ENCODE assay signal across 7 cellular contexts in genomic region chr1:147030254-147030653, GRCh38.
A peak's percentile ranks its signal among the peaks of the same experiment; 100 is the strongest.
DNase-seq lines count a peak whose midpoint lies in the region; ATAC-seq and TF ChIP-seq lines count a peak whose summit lies in the region.
"Not testable (repeated sequence)": the region's sequence is repeated elsewhere in the genome, so short reads cannot be mapped to it uniquely, and the experiment has no call there.

No MANE protein-coding gene starts in this region.

- H3K4ac ChIP-seq in mesenchymal stem cell (ENCODE audit: low read depth in 1 of 2, low read length in 2 of 2) = not testable (repeated sequence)

- H4K8ac ChIP-seq in mesenchymal stem cell (ENCODE audit: low read length) = not testable (repeated sequence)

- not testable (repeated sequence) for H3K18ac ChIP-seq in mesenchymal stem cell (ENCODE audit: low read depth in 1 of 2, low read length in 2 of 2)

- not testable (repeated sequence) for TF ChIP-seq CTCF in PC-3 (conservative IDR thresholded peaks at IDR 0.05; ENCODE audit: low read depth, low read length); activated CD8-positive, alpha-beta T cell treated with anti-CD3 and anti-CD28 coated beads for 36 hours (IDR thresholded peaks at IDR 0.05); MCF 10A (IDR thresholded peaks at IDR 0.05; ENCODE audit: unreplicated experiment)

- not testable (repeated sequence) for H2BK5ac ChIP-seq in mesenchymal stem cell (ENCODE audit: low read depth, low read length, poor library complexity, severe bottlenecking)

- not testable (repeated sequence) for H3F3A ChIP-seq in PC-3 (ENCODE audit: low read length, unreplicated experiment)

- not testable (repeated sequence) for H3K36me3 ChIP-seq in PC-3 (ENCODE audit: low read depth, low read length); mesenchymal stem cell (ENCODE audit: control insufficient read depth in 1 of 2, insufficient read depth in 2 of 2, low read depth in 1 of 2, low read length in 2 of 2)

- not testable (repeated sequence) for H3K4me1 ChIP-seq in PC-3 (ENCODE audit: insufficient read depth, low read length); mesenchymal stem cell (ENCODE audit: control insufficient read depth, insufficient read depth, low read depth, low read length)

- H3K4me3 ChIP-seq in PC-3 (ENCODE audit: low read length); mesenchymal stem cell (ENCODE audit: insufficient read depth in 1 of 2, low read depth in 1 of 2, low read length in 2 of 2): not testable (repeated sequence)

- 76% methylated on average over 1 of the region's 2 CpGs for WGBS in mesenchymal stem cell

- H3K9me2 ChIP-seq in PC-3 (replicated peaks; ENCODE audit: low read length) = not testable (repeated sequence)

- H3K27ac ChIP-seq in PC-3 (ENCODE audit: low read length); mesenchymal stem cell (ENCODE audit: low read length, poor library complexity, severe bottlenecking): not testable (repeated sequence)

- H2BK12ac ChIP-seq in mesenchymal stem cell (ENCODE audit: low read length in 2 of 2) = not testable (repeated sequence)

- H2AK5ac ChIP-seq in mesenchymal stem cell (ENCODE audit: low read length, severe bottlenecking) = not testable (repeated sequence)

- H3K4me2 ChIP-seq in PC-3 (ENCODE audit: low read length); mesenchymal stem cell (ENCODE audit: low read length, poor library complexity, severe bottlenecking): not testable (repeated sequence)

- not testable (repeated sequence) for H4K91ac ChIP-seq in mesenchymal stem cell (ENCODE audit: low read length)

- H2BK15ac ChIP-seq in mesenchymal stem cell (ENCODE audit: low read depth, poor library complexity, severe bottlenecking) = not testable (repeated sequence)

- ATAC-seq in PC-3 = not testable (repeated sequence)
- ATAC-seq in activated CD8-positive, alpha-beta T cell treated with anti-CD3 and anti-CD28 coated beads for 36 hours = peak; percentile 79

- intact Hi-C loops in PC-3 (cut with micrococcal nuclease); activated CD8-positive, alpha-beta T cell treated with anti-CD3 and anti-CD28 coated beads for 36 hours (cut with micrococcal nuclease); MCF 10A (cut with micrococcal nuclease): not testable (repeated sequence)

- DNase-seq in EL = peak; percentile 23
- peak; percentile 87 for DNase-seq in HS-5 (ENCODE audit: low read depth)
- peak; percentile 46 for DNase-seq in PC-3
- peak; percentile 24 for DNase-seq in activated CD8-positive, alpha-beta T cell treated with anti-CD3 and anti-CD28 coated beads for 36 hours
- peak; percentile 73 for DNase-seq in MCF 10A (ENCODE audit: unreplicated experiment)
- peak; percentile 6 for DNase-seq in fibroblast of peridontal ligament (ENCODE audit: extremely low read depth)
- peak; percentile 6 for DNase-seq in mesenchymal stem cell

- H3K9me3 Mint-ChIP-seq in activated CD8-positive, alpha-beta T cell treated with anti-CD3 and anti-CD28 coated beads for 36 hours; MCF 10A (ENCODE audit: unreplicated experiment): not testable (repeated sequence)

- H3K9me3 ChIP-seq in PC-3 (ENCODE audit: low read length); mesenchymal stem cell (ENCODE audit: control insufficient read depth, low read length): not testable (repeated sequence)

- H3K9ac ChIP-seq in PC-3 (ENCODE audit: low read length); mesenchymal stem cell (ENCODE audit: low read length): not testable (repeated sequence)

- not testable (repeated sequence) for H2BK120ac ChIP-seq in mesenchymal stem cell (ENCODE audit: low read depth, low read length)

- not testable (repeated sequence) for H3K36me3 Mint-ChIP-seq in activated CD8-positive, alpha-beta T cell treated with anti-CD3 and anti-CD28 coated beads for 36 hours (ENCODE audit: low read depth); MCF 10A (ENCODE audit: insufficient read depth, unreplicated experiment)

- H3K79me2 ChIP-seq in PC-3 (ENCODE audit: low read length) = not testable (repeated sequence)

- H3K14ac ChIP-seq in mesenchymal stem cell (ENCODE audit: low read length in 2 of 2) = not testable (repeated sequence)

- POLR2A ChIA-PET in PC-3 (lab: Charles Lee; ENCODE audit: unreplicated experiment); activated CD8-positive, alpha-beta T cell treated with anti-CD3 and anti-CD28 coated beads for 36 hours (lab: Charles Lee): not testable (repeated sequence)
- POLR2A ChIA-PET in MCF 10A (lab: Yijun Ruan, JAX) = interaction anchor here (0.6 to 0.7 kb wide), 2 partner anchors 9 to 55 kb away, joined by 3 read pairs; no protein-coding TSS in a partner anchor

- CTCF ChIA-PET in PC-3 (lab: Charles Lee); activated CD8-positive, alpha-beta T cell treated with anti-CD3 and anti-CD28 coated beads for 36 hours (lab: Charles Lee); MCF 10A (lab: Yijun Ruan, JAX): not testable (repeated sequence)

- H3K27me3 Mint-ChIP-seq in activated CD8-positive, alpha-beta T cell treated with anti-CD3 and anti-CD28 coated beads for 36 hours = peaks cover 20% of the 10 kb centered on the region
- not testable (repeated sequence) for H3K27me3 Mint-ChIP-seq in MCF 10A (ENCODE audit: insufficient read depth, unreplicated experiment)

- not testable (repeated sequence) for H2AFZ ChIP-seq in PC-3 (ENCODE audit: low read length); mesenchymal stem cell (ENCODE audit: low read depth, low read length)

- not testable (repeated sequence) for BruUV-seq in PC-3 (replicated peaks; lab: Mats Ljungman, UMichigan); MCF 10A (replicated peaks; lab: Mats Ljungman, UMichigan)

- H3K27ac Mint-ChIP-seq in activated CD8-positive, alpha-beta T cell treated with anti-CD3 and anti-CD28 coated beads for 36 hours; MCF 10A (ENCODE audit: low read depth, unreplicated experiment): not testable (repeated sequence)

- H3K79me1 ChIP-seq in mesenchymal stem cell (replicated peaks; ENCODE audit: low read length, poor library complexity, severe bottlenecking) = not testable (repeated sequence)

- not testable (repeated sequence) for H3K4me3 Mint-ChIP-seq in activated CD8-positive, alpha-beta T cell treated with anti-CD3 and anti-CD28 coated beads for 36 hours; MCF 10A (ENCODE audit: unreplicated experiment)

- H3K23ac ChIP-seq in mesenchymal stem cell (ENCODE audit: low read length in 2 of 2) = not testable (repeated sequence)

- not testable (repeated sequence) for H4K20me1 ChIP-seq in PC-3 (ENCODE audit: low read length)

- peaks cover 30% of the 10 kb centered on the region for H3K4me1 Mint-ChIP-seq in activated CD8-positive, alpha-beta T cell treated with anti-CD3 and anti-CD28 coated beads for 36 hours (ENCODE audit: low read depth)
- H3K4me1 Mint-ChIP-seq in MCF 10A (ENCODE audit: insufficient read depth, unreplicated experiment) = not testable (repeated sequence)

- not testable (repeated sequence) for H3K27me3 ChIP-seq in PC-3 (ENCODE audit: low read length); mesenchymal stem cell (ENCODE audit: control insufficient read depth in 1 of 2, insufficient read depth in 1 of 2, low read length in 2 of 2)

Comparison
In these comparisons a context has a peak if more than half of its experiments do, and no peak if none do; other contexts are left out.
1. DNase-seq: peak in every context shown above with its lines; median percentile 87 in HS-5; 73 in MCF 10A; 46 in PC-3; 24 in activated CD8-positive, alpha-beta T cell treated with anti-CD3 and anti-CD28 coated beads for 36 hours; 23 in EL; 6 in fibroblast of peridontal ligament; 6 in mesenchymal stem cell.